1 cellular context compared by ENCODE assay signal in the genomic region with DNA sequence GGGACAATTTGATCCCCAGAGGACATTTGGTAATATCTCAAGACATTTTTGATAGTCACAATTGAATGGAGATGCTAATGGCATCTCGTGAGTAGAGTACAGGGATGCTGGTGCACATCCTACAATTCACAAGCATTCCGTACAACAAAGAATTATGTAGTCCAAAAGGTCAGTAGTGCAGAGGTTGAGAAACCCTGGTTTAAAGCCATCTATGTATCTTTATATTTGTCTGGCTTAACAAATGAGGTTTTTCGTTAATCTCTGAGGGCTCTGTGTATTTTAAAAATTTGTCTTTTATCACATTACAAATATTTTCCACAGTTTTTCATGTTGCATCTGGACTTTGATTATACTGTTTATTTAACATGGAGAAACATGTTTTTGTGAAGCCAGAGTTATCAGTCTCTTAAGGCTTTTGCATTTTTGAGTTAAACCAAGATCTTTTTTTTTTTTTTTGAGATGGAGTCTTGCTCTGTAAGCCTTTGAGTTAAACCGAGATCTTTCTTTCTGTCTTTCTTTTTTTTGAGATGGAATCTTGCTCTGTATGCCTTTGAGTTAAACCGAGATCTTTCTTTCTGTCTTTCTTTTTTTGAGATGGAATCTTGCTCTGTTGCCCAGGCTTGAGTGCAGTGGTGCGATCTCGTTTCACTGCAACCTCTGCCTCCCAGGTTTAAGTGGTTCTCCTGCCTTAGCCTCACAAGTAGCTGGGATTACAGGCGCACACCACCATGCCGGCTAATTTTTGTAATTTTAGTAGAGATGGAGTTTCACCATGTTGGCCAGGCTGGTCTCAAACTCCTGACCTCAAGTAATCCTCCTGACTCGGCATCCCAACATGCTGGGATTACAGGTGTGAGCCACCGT.
TF ChIP-seq lines count a peak whose summit lies in the region.

No MANE protein-coding gene starts in this region.

TF ChIP-seq in HepG2, 621 proteins besides CTCF, POLR2A, EP300 and RAD21 (continued from another document and continues in another):
- no peak for TF ChIP-seq ZNF280D (CRISPR knock-in tag; IDR thresholded peaks at IDR 0.05)
- TF ChIP-seq ZNF572 (CRISPR knock-in tag; IDR thresholded peaks at IDR 0.05) = no peak
- peak; percentile 92 for TF ChIP-seq ZNF121 (CRISPR knock-in tag; IDR thresholded peaks at IDR 0.05)
- TF ChIP-seq HDAC2 (CRISPR knock-in tag; IDR thresholded peaks at IDR 0.05) = 0 out of 2 replicates have a peak, but pooled peaks have one; percentile 39
- peak; percentile 58 for TF ChIP-seq PAXIP1 (CRISPR knock-in tag; conservative IDR thresholded peaks at IDR 0.05)
- TF ChIP-seq, protein P1, sequence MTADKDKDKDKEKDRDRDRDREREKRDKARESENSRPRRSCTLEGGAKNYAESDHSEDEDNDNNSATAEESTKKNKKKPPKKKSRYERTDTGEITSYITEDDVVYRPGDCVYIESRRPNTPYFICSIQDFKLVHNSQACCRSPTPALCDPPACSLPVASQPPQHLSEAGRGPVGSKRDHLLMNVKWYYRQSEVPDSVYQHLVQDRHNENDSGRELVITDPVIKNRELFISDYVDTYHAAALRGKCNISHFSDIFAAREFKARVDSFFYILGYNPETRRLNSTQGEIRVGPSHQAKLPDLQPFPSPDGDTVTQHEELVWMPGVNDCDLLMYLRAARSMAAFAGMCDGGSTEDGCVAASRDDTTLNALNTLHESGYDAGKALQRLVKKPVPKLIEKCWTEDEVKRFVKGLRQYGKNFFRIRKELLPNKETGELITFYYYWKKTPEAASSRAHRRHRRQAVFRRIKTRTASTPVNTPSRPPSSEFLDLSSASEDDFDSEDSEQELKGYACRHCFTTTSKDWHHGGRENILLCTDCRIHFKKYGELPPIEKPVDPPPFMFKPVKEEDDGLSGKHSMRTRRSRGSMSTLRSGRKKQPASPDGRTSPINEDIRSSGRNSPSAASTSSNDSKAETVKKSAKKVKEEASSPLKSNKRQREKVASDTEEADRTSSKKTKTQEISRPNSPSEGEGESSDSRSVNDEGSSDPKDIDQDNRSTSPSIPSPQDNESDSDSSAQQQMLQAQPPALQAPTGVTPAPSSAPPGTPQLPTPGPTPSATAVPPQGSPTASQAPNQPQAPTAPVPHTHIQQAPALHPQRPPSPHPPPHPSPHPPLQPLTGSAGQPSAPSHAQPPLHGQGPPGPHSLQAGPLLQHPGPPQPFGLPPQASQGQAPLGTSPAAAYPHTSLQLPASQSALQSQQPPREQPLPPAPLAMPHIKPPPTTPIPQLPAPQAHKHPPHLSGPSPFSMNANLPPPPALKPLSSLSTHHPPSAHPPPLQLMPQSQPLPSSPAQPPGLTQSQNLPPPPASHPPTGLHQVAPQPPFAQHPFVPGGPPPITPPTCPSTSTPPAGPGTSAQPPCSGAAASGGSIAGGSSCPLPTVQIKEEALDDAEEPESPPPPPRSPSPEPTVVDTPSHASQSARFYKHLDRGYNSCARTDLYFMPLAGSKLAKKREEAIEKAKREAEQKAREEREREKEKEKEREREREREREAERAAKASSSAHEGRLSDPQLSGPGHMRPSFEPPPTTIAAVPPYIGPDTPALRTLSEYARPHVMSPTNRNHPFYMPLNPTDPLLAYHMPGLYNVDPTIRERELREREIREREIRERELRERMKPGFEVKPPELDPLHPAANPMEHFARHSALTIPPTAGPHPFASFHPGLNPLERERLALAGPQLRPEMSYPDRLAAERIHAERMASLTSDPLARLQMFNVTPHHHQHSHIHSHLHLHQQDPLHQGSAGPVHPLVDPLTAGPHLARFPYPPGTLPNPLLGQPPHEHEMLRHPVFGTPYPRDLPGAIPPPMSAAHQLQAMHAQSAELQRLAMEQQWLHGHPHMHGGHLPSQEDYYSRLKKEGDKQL (CRISPR knock-in tag; IDR thresholded peaks at IDR 0.05; ENCODE audit: low read depth) = peak; percentile 65; the same call in 1 of the 2 replicates
- peak; percentile 51; the same call in 1 of the 2 replicates for TF ChIP-seq NR2F2 (IDR thresholded peaks at IDR 0.05; ENCODE audit: borderline replicate concordance, low read depth)
- TF ChIP-seq ZNF530 (CRISPR knock-in tag; IDR thresholded peaks at IDR 0.05; ENCODE audit: low read depth) = no peak
- TF ChIP-seq CEBPG (CRISPR knock-in tag; IDR thresholded peaks at IDR 0.05) = peak; percentile 73
- TF ChIP-seq MIER3 (CRISPR knock-in tag; IDR thresholded peaks at IDR 0.05; ENCODE audit: borderline replicate concordance) = peak; percentile 49; the same call in 1 of the 2 replicates
- TF ChIP-seq SOX13 (IDR thresholded peaks at IDR 0.05) = no peak
- peak in 1 of 2 experiments; percentile 91; a peak in 2 of 4 replicates for TF ChIP-seq SOX13 (CRISPR knock-in tag; conservative IDR thresholded peaks at IDR 0.05 in 1 of 2, IDR thresholded peaks at IDR 0.05 in 1 of 2)
- TF ChIP-seq FOXP4 (CRISPR knock-in tag; IDR thresholded peaks at IDR 0.05) = peak; percentile 61
- TF ChIP-seq ZBTB43 (CRISPR knock-in tag; conservative IDR thresholded peaks at IDR 0.05) = peak; percentile 80
- peak; percentile 70 for TF ChIP-seq NCOR1 (IDR thresholded peaks at IDR 0.05; ENCODE audit: borderline replicate concordance, low read length)
- peak; percentile 85 for TF ChIP-seq SOX5 (CRISPR knock-in tag; IDR thresholded peaks at IDR 0.05; ENCODE audit: borderline replicate concordance)
- no peak for TF ChIP-seq SP2 (CRISPR knock-in tag; IDR thresholded peaks at IDR 0.05)
- peak; percentile 41; the same call in 1 of the 2 replicates for TF ChIP-seq SAP130 (CRISPR knock-in tag; IDR thresholded peaks at IDR 0.05; ENCODE audit: low read depth)
- no peak for TF ChIP-seq HNRNPH1 (optimal IDR thresholded peaks at IDR 0.05; ENCODE audit: low read depth, low read length)
- TF ChIP-seq, protein P2, sequence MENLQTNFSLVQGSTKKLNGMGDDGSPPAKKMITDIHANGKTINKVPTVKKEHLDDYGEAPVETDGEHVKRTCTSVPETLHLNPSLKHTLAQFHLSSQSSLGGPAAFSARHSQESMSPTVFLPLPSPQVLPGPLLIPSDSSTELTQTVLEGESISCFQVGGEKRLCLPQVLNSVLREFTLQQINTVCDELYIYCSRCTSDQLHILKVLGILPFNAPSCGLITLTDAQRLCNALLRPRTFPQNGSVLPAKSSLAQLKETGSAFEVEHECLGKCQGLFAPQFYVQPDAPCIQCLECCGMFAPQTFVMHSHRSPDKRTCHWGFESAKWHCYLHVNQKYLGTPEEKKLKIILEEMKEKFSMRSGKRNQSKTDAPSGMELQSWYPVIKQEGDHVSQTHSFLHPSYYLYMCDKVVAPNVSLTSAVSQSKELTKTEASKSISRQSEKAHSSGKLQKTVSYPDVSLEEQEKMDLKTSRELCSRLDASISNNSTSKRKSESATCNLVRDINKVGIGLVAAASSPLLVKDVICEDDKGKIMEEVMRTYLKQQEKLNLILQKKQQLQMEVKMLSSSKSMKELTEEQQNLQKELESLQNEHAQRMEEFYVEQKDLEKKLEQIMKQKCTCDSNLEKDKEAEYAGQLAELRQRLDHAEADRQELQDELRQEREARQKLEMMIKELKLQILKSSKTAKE (CRISPR knock-in tag; IDR thresholded peaks at IDR 0.05; ENCODE audit: borderline replicate concordance) = peak; percentile 38; the same call in 1 of the 2 replicates
- TF ChIP-seq MIXL1 (CRISPR knock-in tag; IDR thresholded peaks at IDR 0.05) = peak; percentile 65
- TF ChIP-seq GATA4 (IDR thresholded peaks at IDR 0.05; ENCODE audit: borderline replicate concordance, low read depth) = peak; percentile 22; the same call in 1 of the 2 replicates
- peak; percentile 35 to 37; a peak in 1 of 4 replicates for TF ChIP-seq NR2F1 (CRISPR knock-in tag; IDR thresholded peaks at IDR 0.05)
- TF ChIP-seq KLF12 (CRISPR knock-in tag; IDR thresholded peaks at IDR 0.05; ENCODE audit: borderline replicate concordance) = no peak
- peak; percentile 72 for TF ChIP-seq MED1 (CRISPR knock-in tag; IDR thresholded peaks at IDR 0.05)
- TF ChIP-seq HMG20A (CRISPR knock-in tag; IDR thresholded peaks at IDR 0.05; ENCODE audit: borderline replicate concordance) = peak; percentile 43; the same call in 1 of the 2 replicates
- peak; percentile 51; the same call in 1 of the 2 replicates for TF ChIP-seq TCF7 (IDR thresholded peaks at IDR 0.05; ENCODE audit: low read depth)
- TF ChIP-seq PITX1 (CRISPR knock-in tag; IDR thresholded peaks at IDR 0.05) = 0 out of 2 replicates have a peak, but pooled peaks have one; percentile 22
- TF ChIP-seq RCOR2 (CRISPR knock-in tag; IDR thresholded peaks at IDR 0.05) = peak; percentile 45; the same call in 1 of the 2 replicates
- peak; percentile 25; the same call in 1 of the 2 replicates for TF ChIP-seq RXRA (CRISPR knock-in tag; IDR thresholded peaks at IDR 0.05)
- peak; percentile 56; the same call in 1 of the 2 replicates for TF ChIP-seq HNF4G (IDR thresholded peaks at IDR 0.05; ENCODE audit: borderline replicate concordance, low read depth, low read length)
- no peak for TF ChIP-seq HNF4G (CRISPR knock-in tag; IDR thresholded peaks at IDR 0.05; ENCODE audit: borderline replicate concordance, low read depth)
- peak; percentile 82; the same call in 1 of the 2 replicates for TF ChIP-seq FOXJ3 (CRISPR knock-in tag; IDR thresholded peaks at IDR 0.05; ENCODE audit: borderline replicate concordance)
- TF ChIP-seq ZC3H13 (CRISPR knock-in tag; IDR thresholded peaks at IDR 0.05) = no peak
- TF ChIP-seq ISL2 (CRISPR knock-in tag; IDR thresholded peaks at IDR 0.05) = peak; percentile 82
- peak; percentile 27; the same call in 1 of the 2 replicates for TF ChIP-seq ZKSCAN8 (CRISPR knock-in tag; IDR thresholded peaks at IDR 0.05; ENCODE audit: borderline replicate concordance)
- no peak for TF ChIP-seq ZNF180 (CRISPR knock-in tag; IDR thresholded peaks at IDR 0.05; ENCODE audit: borderline replicate concordance, low read depth)
- 0 out of 2 replicates have a peak, but pooled peaks have one; percentile 43 for TF ChIP-seq KDM1A (CRISPR knock-in tag; IDR thresholded peaks at IDR 0.05)
- no peak for TF ChIP-seq KAT8 (CRISPR knock-in tag; IDR thresholded peaks at IDR 0.05)
- TF ChIP-seq ZSCAN30 (CRISPR knock-in tag; IDR thresholded peaks at IDR 0.05) = no peak
